In genomic region chr15:82146990-82147461, GRCh38 we compare ENCODE assay signal across 15 cellular contexts.
DNase-seq lines count a peak whose midpoint lies in the region; ATAC-seq and TF ChIP-seq lines count a peak whose summit lies in the region.
"Had no signal": no experiment of that assay in that cellular context is flagged by ENCODE, and none has a peak within 500 bp of the region (broad histone marks: within the 10 kb centered on the region; RNA-seq: fewer than 3 reads in every experiment).

No MANE protein-coding gene starts in this region.

- H3K27ac ChIP-seq in SK-N-SH (ENCODE audit: low read depth in 2 of 2, low read length in 1 of 2) (peak overlapping the region in 1 of 2 experiments; percentile 58; a peak in 2 of 4 replicates), fibroblast of lung (ENCODE audit: insufficient read depth, low read length) (no peak overlapping the region)
- H3K27ac ChIP-seq: HL-60 had no signal

- H3F3A ChIP-seq in SK-N-SH (replicated peaks; ENCODE audit: insufficient read depth), result peaks cover 20% of the 10 kb centered on the region

- peak in 1 of 2 experiments; percentile 46; a peak in 1 of 4 replicates for TF ChIP-seq EP300 in SK-N-SH (IDR thresholded peaks at IDR 0.05; ENCODE audit: borderline replicate concordance in 1 of 2, low read depth in 1 of 2, low read length in 1 of 2)

- no peaks in the 10 kb centered on the region for H3K9me2 ChIP-seq in SK-N-SH

- H3K4me3 ChIP-seq in SK-N-SH (ENCODE audit: low read depth in 2 of 2, low read length in 1 of 2), result no peak overlapping the region
- no peak overlapping the region for H3K4me3 ChIP-seq in fibroblast of lung (replicated peaks in 1 of 4; ENCODE audit: control extremely low read depth in 1 of 4, insufficient read depth in 1 of 4, low read depth in 3 of 4, low read length in 4 of 4)
- H3K4me3 ChIP-seq: heart right ventricle had no signal

- H3K79me2 ChIP-seq in SK-N-SH (ENCODE audit: insufficient read depth) (no peaks in the 10 kb centered on the region), fibroblast of lung (ENCODE audit: control insufficient read depth, insufficient read depth, low read length) (no peaks in the 10 kb centered on the region)

- H3K27me3 ChIP-seq in SK-N-SH (ENCODE audit: insufficient read depth) (no peaks in the 10 kb centered on the region), fibroblast of lung (ENCODE audit: control insufficient read depth, insufficient read depth, low read length) (no peaks in the 10 kb centered on the region)
- H3K27me3 ChIP-seq: heart right ventricle had no signal

- H3K4me2 ChIP-seq in SK-N-SH, result no peak overlapping the region
- H3K4me2 ChIP-seq in fibroblast of lung (ENCODE audit: extremely low read depth, insufficient read depth, low read length), result no peak overlapping the region

- no peak for TF ChIP-seq CTCF in SK-N-SH (IDR thresholded peaks at IDR 0.05)
- TF ChIP-seq CTCF in fibroblast of lung (conservative IDR thresholded peaks at IDR 0.05 in 1 of 2, IDR thresholded peaks at IDR 0.05 in 1 of 2; ENCODE audit: low read depth in 1 of 2, low read length in 2 of 2), result no peak

- H3K9ac ChIP-seq in SK-N-SH (no peak overlapping the region), fibroblast of lung (ENCODE audit: insufficient read depth, low read length) (no peak overlapping the region)

- ATAC-seq in GM19324 (IDR thresholded peaks at IDR 0.05; ENCODE audit: low FRiP score, unreplicated experiment), result no peak
- ATAC-seq: activated CD8-positive, alpha-beta T cell treated with anti-CD3 and anti-CD28 coated beads for 36 hours had no signal

- H3K9me3 ChIP-seq in SK-N-SH (no peaks in the 10 kb centered on the region), fibroblast of lung (ENCODE audit: control insufficient read depth, insufficient read depth, low read depth, low read length) (no peaks in the 10 kb centered on the region)
- H3K9me3 ChIP-seq: heart right ventricle had no signal

- H2AFZ ChIP-seq in SK-N-SH (ENCODE audit: low read depth) (no peak overlapping the region), fibroblast of lung (ENCODE audit: low read length) (no peak overlapping the region)

- H3K36me3 ChIP-seq in SK-N-SH (replicated peaks in 1 of 2; ENCODE audit: control insufficient read depth in 1 of 2, insufficient read depth in 2 of 2, low read length in 1 of 2) (peaks cover 17 to 39% of the 10 kb centered on the region in 2 experiments), fibroblast of lung (ENCODE audit: control insufficient read depth, insufficient read depth, low read length) (peaks cover 2% of the 10 kb centered on the region)

- DNase-seq in H4 (ENCODE audit: low spot score) (peak; percentile 67), SK-N-SH (no peak), fibroblast of lung (ENCODE audit: low read depth in 2 of 2) (peak; percentile 67 to 90), pons (ENCODE audit: low spot score) (peak; percentile 14), germinal center (ENCODE audit: low spot score) (no peak), epidermal melanocyte (ENCODE audit: insufficient read length, low spot score) (no peak), NCI-H446 treated with DMSO at 0.1 percent for 48 hours (lab: John Stamatoyannopoulos, UW) (no peak)
- DNase-seq: activated CD8-positive, alpha-beta T cell treated with anti-CD3 and anti-CD28 coated beads for 36 hours; amniotic stem cell; DMS153; GOT3; heart right ventricle; NCI-H2107 had no signal

- WGBS in SK-N-SH (ENCODE audit: low lambda C conversion rate), result 69% methylated on average over 8 of the region's 8 CpGs

- POLR2A ChIA-PET in SK-N-SH (lab: Yijun Ruan, JAX), result no interaction called here

- no peak for TF ChIP-seq RAD21 in SK-N-SH (IDR thresholded peaks at IDR 0.05; ENCODE audit: low read length)

- H3K4me1 ChIP-seq in SK-N-SH (ENCODE audit: control insufficient read depth in 1 of 2, insufficient read depth in 2 of 2, low read depth in 1 of 2, low read length in 1 of 2) (no peaks in the 10 kb centered on the region; a peak in 1 of 4 replicates), fibroblast of lung (ENCODE audit: control insufficient read depth, extremely low read depth, insufficient read depth, low read length) (peaks cover 4% of the 10 kb centered on the region)

- CTCF ChIA-PET in SK-N-SH (lab: Yijun Ruan, JAX), result interaction anchor here (1.0 to 1.1 kb wide), 2 partner anchors 19 to 51 kb away, joined by 3 to 4 read pairs; no protein-coding TSS in a partner anchor

- no peaks in the 10 kb centered on the region for H4K20me1 ChIP-seq in SK-N-SH (ENCODE audit: insufficient read depth)
- H4K20me1 ChIP-seq in fibroblast of lung (ENCODE audit: control insufficient read depth, extremely low read depth, insufficient read depth, low read length), result no peaks in the 10 kb centered on the region

TF ChIP-seq in SK-N-SH, 30 proteins besides CTCF, POLR2A, EP300 and RAD21 (continues in another document):
- TF ChIP-seq PBX3 (IDR thresholded peaks at IDR 0.05), result peak; percentile 67
- no peak for TF ChIP-seq USF2 (IDR thresholded peaks at IDR 0.05; ENCODE audit: borderline replicate concordance, low read depth, low read length)
- TF ChIP-seq YY1 (IDR thresholded peaks at IDR 0.05; ENCODE audit: low read depth), result no peak
- no peak for TF ChIP-seq RCOR1 (IDR thresholded peaks at IDR 0.05; ENCODE audit: low read length)
- no peak; the same call in 1 of the 2 replicates for TF ChIP-seq POLR2AphosphoS5 (IDR thresholded peaks at IDR 0.05; ENCODE audit: low read depth, low read length)
- peak; percentile 79 for TF ChIP-seq TCF12 (IDR thresholded peaks at IDR 0.05)
- TF ChIP-seq RXRA (IDR thresholded peaks at IDR 0.05; ENCODE audit: borderline replicate concordance, low read depth), result 0 out of 2 replicates have a peak, but pooled peaks have one; percentile 23
- TF ChIP-seq RFX5 (IDR thresholded peaks at IDR 0.05; ENCODE audit: low read length), result no peak
- no peak for TF ChIP-seq MXI1 (IDR thresholded peaks at IDR 0.05; ENCODE audit: low read depth, low read length)
- TF ChIP-seq IRF3 (IDR thresholded peaks at IDR 0.05; ENCODE audit: low read depth, low read length), result no peak
- TF ChIP-seq NRF1 (IDR thresholded peaks at IDR 0.05; ENCODE audit: low read depth, low read length), result no peak
- no peak for TF ChIP-seq ZBTB33 (IDR thresholded peaks at IDR 0.05; ENCODE audit: borderline replicate concordance, low read depth)
- peak; percentile 49; the same call in 1 of the 2 replicates for TF ChIP-seq TEAD4 (IDR thresholded peaks at IDR 0.05; ENCODE audit: borderline replicate concordance, insufficient read depth)
- TF ChIP-seq GATA2 (CRISPR knock-in tag; IDR thresholded peaks at IDR 0.05), result no peak
- TF ChIP-seq FOSL2 (IDR thresholded peaks at IDR 0.05; ENCODE audit: borderline replicate concordance, low read depth), result peak; percentile 89
- no peak for TF ChIP-seq GABPA (IDR thresholded peaks at IDR 0.05; ENCODE audit: low read depth)
- peak; percentile 70; the same call in 1 of the 2 replicates for TF ChIP-seq MAX (IDR thresholded peaks at IDR 0.05; ENCODE audit: low read depth)
- no peak for TF ChIP-seq MEF2A (IDR thresholded peaks at IDR 0.05; ENCODE audit: borderline replicate concordance, low read depth)
- no peak for TF ChIP-seq EZH2phosphoT487 (IDR thresholded peaks at IDR 0.05; ENCODE audit: borderline replicate concordance, low read depth)
- TF ChIP-seq ELF1 (IDR thresholded peaks at IDR 0.05), result no peak
- TF ChIP-seq SIN3A (IDR thresholded peaks at IDR 0.05; ENCODE audit: borderline replicate concordance, low read depth, low read length), result no peak

Comparison
In these comparisons a context has a peak if more than half of its experiments do, and no peak if none do; other contexts are left out.
1. DNase-seq: peak in H4 (single experiment), fibroblast of lung (2 of 2) and pons (single experiment); none in SK-N-SH (single experiment), germinal center (single experiment), epidermal melanocyte (single experiment) and NCI-H446 treated with DMSO at 0.1 percent for 48 hours (single experiment).